1 cellular context compared by ENCODE assay signal in the genomic region with DNA sequence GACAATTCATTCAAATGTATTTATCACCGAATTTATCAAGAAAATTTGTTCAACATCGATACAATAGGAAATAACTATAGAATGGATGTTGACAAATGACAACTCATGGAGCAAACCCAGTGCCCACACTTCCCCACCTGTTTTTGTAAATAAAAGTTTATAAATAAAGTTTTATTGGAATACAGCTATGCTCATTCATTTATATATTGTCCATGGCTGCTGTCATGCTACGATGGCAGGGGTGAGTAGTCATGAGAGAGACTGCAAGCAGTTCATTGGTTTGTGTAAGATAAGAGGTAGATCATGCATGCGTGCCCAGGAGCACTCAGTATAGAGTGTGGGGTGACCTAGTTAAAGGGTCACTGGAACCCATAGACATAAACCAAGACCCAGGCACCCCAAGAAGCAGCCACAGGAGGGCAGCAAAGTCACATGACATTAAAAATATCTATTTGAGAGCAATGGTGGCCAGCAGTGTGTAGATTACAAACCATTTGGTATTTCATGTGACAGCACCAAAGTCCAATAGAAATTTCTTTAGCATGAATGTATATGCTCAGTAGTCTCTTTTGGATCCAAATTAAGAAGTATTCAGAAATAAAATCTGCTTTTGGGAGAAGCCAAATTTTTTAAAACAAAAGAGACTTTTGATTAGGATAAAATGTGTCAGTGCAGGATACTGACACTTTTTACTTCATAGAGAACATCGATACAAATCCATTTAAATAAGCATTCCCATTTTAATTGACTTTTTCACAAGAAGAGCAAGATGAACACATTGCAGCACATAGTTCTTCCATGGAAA.
TF ChIP-seq lines count a peak whose summit lies in the region.

No MANE protein-coding gene starts in this region.

TF ChIP-seq in WTC11, 78 proteins besides CTCF, POLR2A, EP300 and RAD21 (continued from another document):
- TF ChIP-seq, protein P1, sequence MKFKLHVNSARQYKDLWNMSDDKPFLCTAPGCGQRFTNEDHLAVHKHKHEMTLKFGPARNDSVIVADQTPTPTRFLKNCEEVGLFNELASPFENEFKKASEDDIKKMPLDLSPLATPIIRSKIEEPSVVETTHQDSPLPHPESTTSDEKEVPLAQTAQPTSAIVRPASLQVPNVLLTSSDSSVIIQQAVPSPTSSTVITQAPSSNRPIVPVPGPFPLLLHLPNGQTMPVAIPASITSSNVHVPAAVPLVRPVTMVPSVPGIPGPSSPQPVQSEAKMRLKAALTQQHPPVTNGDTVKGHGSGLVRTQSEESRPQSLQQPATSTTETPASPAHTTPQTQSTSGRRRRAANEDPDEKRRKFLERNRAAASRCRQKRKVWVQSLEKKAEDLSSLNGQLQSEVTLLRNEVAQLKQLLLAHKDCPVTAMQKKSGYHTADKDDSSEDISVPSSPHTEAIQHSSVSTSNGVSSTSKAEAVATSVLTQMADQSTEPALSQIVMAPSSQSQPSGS (CRISPR knock-in tag; IDR thresholded peaks at IDR 0.05; ENCODE audit: borderline replicate concordance, low read depth) = no peak
- TF ChIP-seq ZNF232 (CRISPR knock-in tag; IDR thresholded peaks at IDR 0.05) = no peak
- TF ChIP-seq, protein P2, sequence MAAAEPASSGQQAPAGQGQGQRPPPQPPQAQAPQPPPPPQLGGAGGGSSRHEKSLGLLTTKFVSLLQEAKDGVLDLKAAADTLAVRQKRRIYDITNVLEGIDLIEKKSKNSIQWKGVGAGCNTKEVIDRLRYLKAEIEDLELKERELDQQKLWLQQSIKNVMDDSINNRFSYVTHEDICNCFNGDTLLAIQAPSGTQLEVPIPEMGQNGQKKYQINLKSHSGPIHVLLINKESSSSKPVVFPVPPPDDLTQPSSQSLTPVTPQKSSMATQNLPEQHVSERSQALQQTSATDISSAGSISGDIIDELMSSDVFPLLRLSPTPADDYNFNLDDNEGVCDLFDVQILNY (CRISPR knock-in tag; IDR thresholded peaks at IDR 0.05) = no peak
- TF ChIP-seq, protein P3, sequence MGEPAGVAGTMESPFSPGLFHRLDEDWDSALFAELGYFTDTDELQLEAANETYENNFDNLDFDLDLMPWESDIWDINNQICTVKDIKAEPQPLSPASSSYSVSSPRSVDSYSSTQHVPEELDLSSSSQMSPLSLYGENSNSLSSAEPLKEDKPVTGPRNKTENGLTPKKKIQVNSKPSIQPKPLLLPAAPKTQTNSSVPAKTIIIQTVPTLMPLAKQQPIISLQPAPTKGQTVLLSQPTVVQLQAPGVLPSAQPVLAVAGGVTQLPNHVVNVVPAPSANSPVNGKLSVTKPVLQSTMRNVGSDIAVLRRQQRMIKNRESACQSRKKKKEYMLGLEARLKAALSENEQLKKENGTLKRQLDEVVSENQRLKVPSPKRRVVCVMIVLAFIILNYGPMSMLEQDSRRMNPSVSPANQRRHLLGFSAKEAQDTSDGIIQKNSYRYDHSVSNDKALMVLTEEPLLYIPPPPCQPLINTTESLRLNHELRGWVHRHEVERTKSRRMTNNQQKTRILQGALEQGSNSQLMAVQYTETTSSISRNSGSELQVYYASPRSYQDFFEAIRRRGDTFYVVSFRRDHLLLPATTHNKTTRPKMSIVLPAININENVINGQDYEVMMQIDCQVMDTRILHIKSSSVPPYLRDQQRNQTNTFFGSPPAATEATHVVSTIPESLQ (CRISPR knock-in tag; IDR thresholded peaks at IDR 0.05) = no peak
- TF ChIP-seq NFE2L1 (CRISPR knock-in tag; IDR thresholded peaks at IDR 0.05) = no peak
- TF ChIP-seq GABPB1 (CRISPR knock-in tag; IDR thresholded peaks at IDR 0.05) = no peak
- TF ChIP-seq JAZF1 (CRISPR knock-in tag; IDR thresholded peaks at IDR 0.05) = no peak
- TF ChIP-seq, protein P4, sequence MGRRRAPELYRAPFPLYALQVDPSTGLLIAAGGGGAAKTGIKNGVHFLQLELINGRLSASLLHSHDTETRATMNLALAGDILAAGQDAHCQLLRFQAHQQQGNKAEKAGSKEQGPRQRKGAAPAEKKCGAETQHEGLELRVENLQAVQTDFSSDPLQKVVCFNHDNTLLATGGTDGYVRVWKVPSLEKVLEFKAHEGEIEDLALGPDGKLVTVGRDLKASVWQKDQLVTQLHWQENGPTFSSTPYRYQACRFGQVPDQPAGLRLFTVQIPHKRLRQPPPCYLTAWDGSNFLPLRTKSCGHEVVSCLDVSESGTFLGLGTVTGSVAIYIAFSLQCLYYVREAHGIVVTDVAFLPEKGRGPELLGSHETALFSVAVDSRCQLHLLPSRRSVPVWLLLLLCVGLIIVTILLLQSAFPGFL (CRISPR knock-in tag; IDR thresholded peaks at IDR 0.05; ENCODE audit: borderline replicate concordance) = no peak
- no peak for TF ChIP-seq EMX1 (CRISPR knock-in tag; IDR thresholded peaks at IDR 0.05)
- TF ChIP-seq RELA (CRISPR knock-in tag; IDR thresholded peaks at IDR 0.05; ENCODE audit: borderline replicate concordance) = no peak
TF ChIP-seq in WTC11: peak in this region for 0.
